8 cellular contexts compared by ENCODE assay signal in genomic region chr21:45309069-45309521, GRCh38. TPM values are rescaled to one million over a fixed set of nuclear protein-coding genes. Genes with fewer than 3 reads are reported as not detected.
A peak's percentile ranks its signal among the peaks of the same experiment; 100 is the strongest.
DNase-seq lines count a peak whose midpoint lies in the region; ATAC-seq and TF ChIP-seq lines count a peak whose summit lies in the region.

No MANE protein-coding gene starts in this region.

- DNase-seq in activated gamma-delta T cell treated with Interleukin-2 at 50 U/mL for 16 hours = peak; percentile 20
- DNase-seq in activated gamma-delta T cell (lab: John Stamatoyannopoulos, UW) = no peak
- DNase-seq in SHP77 treated with DMSO at 0.1 percent for 48 hours (lab: John Stamatoyannopoulos, UW) = peak; percentile 45
- DNase-seq in body of pancreas = peak; percentile 58 to 65 (median 62)
- peak; percentile 67 for DNase-seq in iris pigment epithelial cell (ENCODE audit: low read depth)
- peak; percentile 42 for DNase-seq in stimulated activated CD4-positive, alpha-beta T cell treated with anti-CD3 and anti-CD28 coated beads, Interleukin-1b, Interleukin-23, amount 100 ng/mL, for 48 hours
- no peak for DNase-seq in NCI-H226

- no peak overlapping the region for H3K4me3 ChIP-seq in body of pancreas

- no peak for TF ChIP-seq POLR2A in body of pancreas (IDR thresholded peaks at IDR 0.05)

- no peaks in the 10 kb centered on the region for H3K9me3 ChIP-seq in body of pancreas

- H3K27ac ChIP-seq in body of pancreas = peak overlapping the region; percentile 25 to 93 (median 74)

- peak; percentile 28 for ATAC-seq in body of pancreas
- no peak for ATAC-seq in GM19023 (IDR thresholded peaks at IDR 0.05; ENCODE audit: unreplicated experiment)

- peaks cover 53% of the 10 kb centered on the region for H3K4me1 ChIP-seq in body of pancreas

- H3K27me3 ChIP-seq in body of pancreas = no peaks in the 10 kb centered on the region

- 22 to 33% methylated on average over 3 to 10 of the region's 10 CpGs for WGBS in body of pancreas, 2 donors

- intact Hi-C loops in body of pancreas (cut with DNase I) = no loop called here

- TF ChIP-seq CTCF in body of pancreas (IDR thresholded peaks at IDR 0.05) = peak; percentile 15 to 49 (median 39)

- no peaks in the 10 kb centered on the region for H3K36me3 ChIP-seq in body of pancreas (replicated peaks in 1 of 2; ENCODE audit: insufficient read depth in 1 of 2, low read depth in 2 of 2)

RNA-seq across cellular contexts. Expression of gene POFUT2, which starts 21.4 kb away (rescaled TPM):
- total RNA-seq in body of pancreas = 10 to 100 TPM; 16.3 to 46.1 TPM

Comparison
In these comparisons a context has a peak if more than half of its experiments do, and no peak if none do; other contexts are left out.
1. DNase-seq: peak in activated gamma-delta T cell treated with Interleukin-2 at 50 U/mL for 16 hours (single experiment), SHP77 treated with DMSO at 0.1 percent for 48 hours (single experiment), body of pancreas (4 of 4), iris pigment epithelial cell (single experiment) and stimulated activated CD4-positive, alpha-beta T cell treated with anti-CD3 and anti-CD28 coated beads, Interleukin-1b, Interleukin-23, amount 100 ng/mL, for 48 hours (single experiment); none in activated gamma-delta T cell (single experiment) and NCI-H226 (single experiment).